Comparison of ENCODE assay signal across 20 cellular contexts in genomic region chr10:59513558-59513957, GRCh38.
DNase-seq lines count a peak whose midpoint lies in the region; ATAC-seq and TF ChIP-seq lines count a peak whose summit lies in the region.
"Had no signal": no experiment of that assay in that cellular context is flagged by ENCODE, and none has a peak within 500 bp of the region (broad histone marks: within the 10 kb centered on the region; RNA-seq: fewer than 3 reads in every experiment).

No MANE protein-coding gene starts in this region.

- H3K79me2 ChIP-seq in PC-3 (ENCODE audit: low read length) = no peaks in the 10 kb centered on the region

- H3K9me3 Mint-ChIP-seq in mesothelial cell of epicardium = peaks cover 6% of the 10 kb centered on the region

- peaks cover 9% of the 10 kb centered on the region for H3F3A ChIP-seq in PC-3 (ENCODE audit: low read length, unreplicated experiment)

- no peaks in the 10 kb centered on the region for H3K36me3 ChIP-seq in PC-3 (ENCODE audit: low read depth, low read length)
- H3K36me3 ChIP-seq: BLaER1 had no signal

- in situ Hi-C loops in astrocyte of the spinal cord (cut with HindIII; ENCODE audit: low sequenced_read_pairs) = no loop called here

- CTCF ChIA-PET in PC-3 (lab: Charles Lee) = no interaction called here

- H3K4me3 ChIP-seq in PC-3 (ENCODE audit: low read length) = no peak overlapping the region
- H3K4me3 ChIP-seq in astrocyte of the spinal cord (ENCODE audit: low read depth, low read length) = no peak overlapping the region
- H3K4me3 ChIP-seq: BLaER1, GM12878, SK-N-MC had no signal

- peaks cover 29% of the 10 kb centered on the region for H3K4me1 Mint-ChIP-seq in mesothelial cell of epicardium

- POLR2A ChIA-PET in PC-3 (lab: Charles Lee; ENCODE audit: unreplicated experiment) = no interaction called here

- H3K27ac ChIP-seq in PC-3 (ENCODE audit: low read length) = no peak overlapping the region
- H3K27ac ChIP-seq: BLaER1, KMS-11, SK-N-MC had no signal

- H3K9ac ChIP-seq in PC-3 (ENCODE audit: low read length) = no peak overlapping the region
- H3K9ac ChIP-seq: BLaER1, KMS-11 had no signal

- H3K9me2 ChIP-seq in PC-3 (replicated peaks; ENCODE audit: low read length) = no peaks in the 10 kb centered on the region

- 0 out of 2 replicates have a peak overlapping the region, but pooled peaks have one; percentile 2 for H3K4me2 ChIP-seq in PC-3 (ENCODE audit: low read length)
- H3K4me2 ChIP-seq: BLaER1, KMS-11 had no signal

- intact Hi-C loops in PC-3 (cut with micrococcal nuclease) = no loop called here

- no peak overlapping the region for H2AFZ ChIP-seq in PC-3 (ENCODE audit: low read length)

- H3K9me3 ChIP-seq in PC-3 (ENCODE audit: low read length) = no peaks in the 10 kb centered on the region
- H3K9me3 ChIP-seq: BLaER1 had no signal

- DNase-seq in AG08395 (ENCODE audit: low spot score) = peak; percentile 14
- peak; percentile 72 for DNase-seq in PC-3
- DNase-seq in astrocyte of the spinal cord (ENCODE audit: low read depth, low spot score) = peak; percentile 55
- no peak for DNase-seq in mesothelial cell of epicardium (ENCODE audit: low spot score in 2 of 2, unreplicated experiment in 2 of 2)
- DNase-seq in activated CD4-positive, alpha-beta T cell treated with anti-CD3 and anti-CD28 coated beads, Interleukin-2, amount 50 U/mL, for 48 hours = no peak
- no peak for DNase-seq in NOMO-1 treated with dmso at 0.1 percent for 144 hours (lab: John Stamatoyannopoulos, UW; ENCODE audit: unreplicated experiment)
- no peak for DNase-seq in activated CD4-positive, alpha-beta T cell treated with anti-CD3 and anti-CD28 coated beads for 4 hours
- DNase-seq: Calu3; CD4-positive, alpha-beta memory T cell; EL; GOT3; NCI-H1417 treated with DMSO at 0.1 percent for 48 hours; NCI-H187 treated with DMSO at 0.1 percent for 48 hours; SHP77 had no signal

- BruUV-seq in PC-3 (replicated peaks; lab: Mats Ljungman, UMichigan) = no TSS peak

- H3K36me3 Mint-ChIP-seq in mesothelial cell of epicardium = no peaks in the 10 kb centered on the region
- H3K36me3 Mint-ChIP-seq: CD4-positive, alpha-beta memory T cell had no signal

- no peaks in the 10 kb centered on the region for H4K20me1 ChIP-seq in PC-3 (ENCODE audit: low read length)
- H4K20me1 ChIP-seq: BLaER1 had no signal

- no peaks in the 10 kb centered on the region for H3K27me3 ChIP-seq in PC-3 (ENCODE audit: low read length)
- H3K27me3 ChIP-seq: BLaER1 had no signal

- ATAC-seq in PC-3 = peak; percentile 43
- no peak for ATAC-seq in HG03342 (IDR thresholded peaks at IDR 0.05; ENCODE audit: unreplicated experiment)
- ATAC-seq: GM12878, HepG2 had no signal

- H3K27me3 Mint-ChIP-seq in mesothelial cell of epicardium (ENCODE audit: low read depth) = peaks cover 6% of the 10 kb centered on the region

- H3K27ac Mint-ChIP-seq in mesothelial cell of epicardium = peak overlapping the region; percentile 71
- H3K27ac Mint-ChIP-seq: CD4-positive, alpha-beta memory T cell had no signal

- H3K4me1 ChIP-seq in PC-3 (ENCODE audit: insufficient read depth, low read length) = peaks cover 34% of the 10 kb centered on the region
- H3K4me1 ChIP-seq: BLaER1 had no signal

- TF ChIP-seq CTCF in PC-3 (conservative IDR thresholded peaks at IDR 0.05; ENCODE audit: low read depth, low read length) (no peak), astrocyte of the spinal cord (IDR thresholded peaks at IDR 0.05; ENCODE audit: low read depth, low read length) (no peak), mesothelial cell of epicardium (IDR thresholded peaks at IDR 0.05; ENCODE audit: unreplicated experiment) (no peak)

- no peak overlapping the region for H3K4me3 Mint-ChIP-seq in mesothelial cell of epicardium
- H3K4me3 Mint-ChIP-seq: CD4-positive, alpha-beta memory T cell had no signal

Comparison
In these comparisons a context has a peak if more than half of its experiments do, and no peak if none do; other contexts are left out.
1. DNase-seq: peak in AG08395 (single experiment), PC-3 (single experiment) and astrocyte of the spinal cord (single experiment); none in mesothelial cell of epicardium (0 of 2), activated CD4-positive, alpha-beta T cell treated with anti-CD3 and anti-CD28 coated beads, Interleukin-2, amount 50 U/mL, for 48 hours (0 of 2), NOMO-1 treated with dmso at 0.1 percent for 144 hours (single experiment) and activated CD4-positive, alpha-beta T cell treated with anti-CD3 and anti-CD28 coated beads for 4 hours (0 of 2).